In the genomic region with DNA sequence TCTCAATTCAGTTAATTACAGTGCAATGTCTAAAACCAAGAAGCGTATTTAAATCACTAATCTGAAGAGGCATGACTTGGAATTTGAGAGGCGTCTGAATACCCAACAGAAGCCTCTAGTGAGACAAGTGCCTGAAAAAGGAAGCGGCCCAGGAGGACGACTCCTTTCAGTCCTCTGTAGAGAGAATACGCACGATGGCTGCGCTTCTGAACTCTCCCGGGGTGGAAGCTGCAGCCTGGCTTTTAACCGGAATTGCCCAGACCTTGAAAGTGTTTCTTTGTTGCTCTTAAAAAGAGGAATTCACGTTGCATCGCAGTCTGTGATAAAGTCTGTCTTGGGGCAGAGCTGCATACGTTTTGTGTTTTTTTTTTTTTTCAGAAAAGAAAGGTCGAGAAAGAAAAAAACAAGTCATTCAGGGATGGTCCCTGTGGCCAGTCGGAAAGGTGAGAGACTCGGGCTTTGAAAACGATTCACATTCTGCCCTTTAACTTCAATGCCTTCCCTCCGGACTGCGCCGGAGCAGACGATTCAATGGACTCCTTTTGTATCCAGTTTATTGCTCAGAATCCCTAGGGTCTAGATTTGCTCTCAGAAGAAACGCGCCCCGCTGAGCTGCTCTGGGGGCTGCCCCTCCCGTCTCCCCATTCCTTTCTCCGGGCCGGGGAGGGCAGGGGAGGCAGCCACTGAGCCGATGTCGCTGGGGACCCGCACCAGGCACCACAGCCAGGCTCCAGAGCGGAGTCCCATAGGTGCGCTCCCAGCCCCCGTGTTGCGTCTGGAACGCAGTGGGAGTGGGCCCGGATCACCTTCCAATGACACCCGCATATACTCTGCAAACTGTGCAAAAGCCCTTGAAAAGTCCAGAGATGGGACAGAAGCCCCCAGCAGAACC, we compare ENCODE assay signal across 1 cellular context.
TF ChIP-seq lines count a peak whose summit lies in the region.

No MANE protein-coding gene starts in this region.

TF ChIP-seq in GM23338, 12 proteins besides CTCF, POLR2A, EP300 and RAD21:
- TF ChIP-seq ZNF331 (CRISPR knock-in tag; IDR thresholded peaks at IDR 0.05; ENCODE audit: low read depth) (no peak), ZNF114 (CRISPR knock-in tag; IDR thresholded peaks at IDR 0.05) (no peak), EZH2phosphoT487 (IDR thresholded peaks at IDR 0.05; ENCODE audit: unreplicated experiment) (peak; percentile 48), EZH2 (IDR thresholded peaks at IDR 0.05; ENCODE audit: low read depth, unreplicated experiment) (peak; percentile 96), CREB1 (CRISPR knock-in tag; IDR thresholded peaks at IDR 0.05; ENCODE audit: low read depth) (no peak), JUNB (IDR thresholded peaks at IDR 0.05; ENCODE audit: unreplicated experiment) (no peak)
- TF ChIP-seq, protein P1, sequence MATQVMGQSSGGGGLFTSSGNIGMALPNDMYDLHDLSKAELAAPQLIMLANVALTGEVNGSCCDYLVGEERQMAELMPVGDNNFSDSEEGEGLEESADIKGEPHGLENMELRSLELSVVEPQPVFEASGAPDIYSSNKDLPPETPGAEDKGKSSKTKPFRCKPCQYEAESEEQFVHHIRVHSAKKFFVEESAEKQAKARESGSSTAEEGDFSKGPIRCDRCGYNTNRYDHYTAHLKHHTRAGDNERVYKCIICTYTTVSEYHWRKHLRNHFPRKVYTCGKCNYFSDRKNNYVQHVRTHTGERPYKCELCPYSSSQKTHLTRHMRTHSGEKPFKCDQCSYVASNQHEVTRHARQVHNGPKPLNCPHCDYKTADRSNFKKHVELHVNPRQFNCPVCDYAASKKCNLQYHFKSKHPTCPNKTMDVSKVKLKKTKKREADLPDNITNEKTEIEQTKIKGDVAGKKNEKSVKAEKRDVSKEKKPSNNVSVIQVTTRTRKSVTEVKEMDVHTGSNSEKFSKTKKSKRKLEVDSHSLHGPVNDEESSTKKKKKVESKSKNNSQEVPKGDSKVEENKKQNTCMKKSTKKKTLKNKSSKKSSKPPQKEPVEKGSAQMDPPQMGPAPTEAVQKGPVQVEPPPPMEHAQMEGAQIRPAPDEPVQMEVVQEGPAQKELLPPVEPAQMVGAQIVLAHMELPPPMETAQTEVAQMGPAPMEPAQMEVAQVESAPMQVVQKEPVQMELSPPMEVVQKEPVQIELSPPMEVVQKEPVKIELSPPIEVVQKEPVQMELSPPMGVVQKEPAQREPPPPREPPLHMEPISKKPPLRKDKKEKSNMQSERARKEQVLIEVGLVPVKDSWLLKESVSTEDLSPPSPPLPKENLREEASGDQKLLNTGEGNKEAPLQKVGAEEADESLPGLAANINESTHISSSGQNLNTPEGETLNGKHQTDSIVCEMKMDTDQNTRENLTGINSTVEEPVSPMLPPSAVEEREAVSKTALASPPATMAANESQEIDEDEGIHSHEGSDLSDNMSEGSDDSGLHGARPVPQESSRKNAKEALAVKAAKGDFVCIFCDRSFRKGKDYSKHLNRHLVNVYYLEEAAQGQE (IDR thresholded peaks at IDR 0.05; ENCODE audit: unreplicated experiment): no peak
TF ChIP-seq in GM23338: peak in this region for 2.
